8 cellular contexts compared by ENCODE assay signal in genomic region chr19:46745030-46745429, GRCh38. TPM values are rescaled to one million over a fixed set of nuclear protein-coding genes. Genes with fewer than 3 reads are reported as not detected.
DNase-seq lines count a peak whose midpoint lies in the region; ATAC-seq and TF ChIP-seq lines count a peak whose summit lies in the region.

No MANE protein-coding gene starts in this region.

- H3K4me1 Mint-ChIP-seq in CD8-positive, alpha-beta memory T cell = peaks cover 57 to 75% (median 71%) of the 10 kb centered on the region in 3 donors
- H3K4me1 Mint-ChIP-seq in osteocyte (ENCODE audit: unreplicated experiment) = peaks cover 29% of the 10 kb centered on the region

- DNase-seq in CD8-positive, alpha-beta memory T cell = no peak
- DNase-seq in RWPE1 (ENCODE audit: low spot score) = no peak
- no peak for DNase-seq in osteocyte (ENCODE audit: extremely low spot score, unreplicated experiment)
- DNase-seq in DMS53 (lab: John Stamatoyannopoulos, UW) = no peak
- no peak for DNase-seq in cerebellar nuclear complex (lab: John Stamatoyannopoulos, UW)
- no peak for DNase-seq in NCI-H1092 (lab: John Stamatoyannopoulos, UW)

- H3K9me3 Mint-ChIP-seq in CD8-positive, alpha-beta memory T cell = no peaks in the 10 kb centered on the region
- no peaks in the 10 kb centered on the region for H3K9me3 Mint-ChIP-seq in osteocyte (ENCODE audit: unreplicated experiment)

- ATAC-seq in esophagus mucosa (peak; percentile 18), GM21737 (IDR thresholded peaks at IDR 0.05; ENCODE audit: unreplicated experiment) (no peak)

- H3K36me3 Mint-ChIP-seq in CD8-positive, alpha-beta memory T cell = peaks cover 0 to 36% (median 3%) of the 10 kb centered on the region in 3 donors
- peaks cover 5% of the 10 kb centered on the region for H3K36me3 Mint-ChIP-seq in osteocyte (ENCODE audit: unreplicated experiment)

- CTCF ChIA-PET in CD8-positive, alpha-beta memory T cell (lab: Charles Lee) = interaction anchor here (0.6 to 2.7 kb wide), 5 partner anchors 9 to 95 kb away, joined by 3 to 9 read pairs (median 3); no protein-coding TSS in a partner anchor
- CTCF ChIA-PET in RWPE1 (lab: Yijun Ruan, JAX) = interaction anchor here (0.6 to 1.0 kb wide), 2 partner anchors 95 to 531 kb away, joined by 3 to 5 read pairs; no protein-coding TSS in a partner anchor

- H3K9me3 ChIP-seq in CD8-positive, alpha-beta memory T cell (ENCODE audit: low read length) = no peaks in the 10 kb centered on the region

- TF ChIP-seq CTCF in RWPE1 (conservative IDR thresholded peaks at IDR 0.05; ENCODE audit: low read depth) = no peak
- TF ChIP-seq CTCF in osteocyte (IDR thresholded peaks at IDR 0.05) = no peak

- H3K27ac ChIP-seq in CD8-positive, alpha-beta memory T cell (ENCODE audit: low read depth, low read length) = peak overlapping the region; percentile 79
- peak overlapping the region; percentile 84 for H3K27ac ChIP-seq in RWPE1

- H3K4me3 ChIP-seq in CD8-positive, alpha-beta memory T cell (ENCODE audit: low read length) = peak overlapping the region; percentile 87

- H3K27ac Mint-ChIP-seq in CD8-positive, alpha-beta memory T cell = peak overlapping the region in 7 of 8 donors; percentile 61 to 94 (median 90)
- peak overlapping the region; percentile 75 for H3K27ac Mint-ChIP-seq in osteocyte (ENCODE audit: unreplicated experiment)

- H3K4me3 Mint-ChIP-seq in CD8-positive, alpha-beta memory T cell = peak overlapping the region; percentile 89 to 96 (median 90)
- peak overlapping the region; percentile 98 for H3K4me3 Mint-ChIP-seq in osteocyte (ENCODE audit: unreplicated experiment)

- H3K27me3 Mint-ChIP-seq in CD8-positive, alpha-beta memory T cell = peaks cover 0 to 2% of the 10 kb centered on the region in 2 donors
- H3K27me3 Mint-ChIP-seq in osteocyte (ENCODE audit: unreplicated experiment) = no peaks in the 10 kb centered on the region

- peaks cover 25% of the 10 kb centered on the region for H3K4me1 ChIP-seq in CD8-positive, alpha-beta memory T cell (ENCODE audit: insufficient read depth, low read length)

- H3K27me3 ChIP-seq in CD8-positive, alpha-beta memory T cell (ENCODE audit: insufficient read depth, low read length, poor library complexity, severe bottlenecking) = no peaks in the 10 kb centered on the region

- H3K36me3 ChIP-seq in CD8-positive, alpha-beta memory T cell (ENCODE audit: insufficient read depth, low read length) = no peaks in the 10 kb centered on the region

- POLR2A ChIA-PET in CD8-positive, alpha-beta memory T cell (lab: Charles Lee) = no interaction called here
- POLR2A ChIA-PET in RWPE1 (lab: Yijun Ruan, JAX; ENCODE audit: low non-redundant PET) = no interaction called here

RNA-seq across cellular contexts. Expression of gene FKRP, which starts 0.8 kb away (rescaled TPM):
- 10 to 100 TPM; 21.6 to 24.4 TPM for total RNA-seq in CD8-positive, alpha-beta memory T cell
- polyA plus RNA-seq in CD8-positive, alpha-beta memory T cell = 6.4 TPM
- total RNA-seq in esophagus mucosa = 7.8 TPM
- total RNA-seq in osteocyte = 34.0 and 37.7 TPM in 2 replicates

RNA-seq across cellular contexts. Expression of gene STRN4, which starts 1.2 kb away (rescaled TPM):
- 10 to 100 TPM; 68.8 to 70.4 TPM for total RNA-seq in CD8-positive, alpha-beta memory T cell
- 23.2 TPM for polyA plus RNA-seq in CD8-positive, alpha-beta memory T cell
- total RNA-seq in esophagus mucosa (44.5 TPM), osteocyte (87.1 and 93.5 TPM in 2 replicates)

RNA-seq across cellular contexts. Expression of gene PRKD2, which starts 28.1 kb away (rescaled TPM):
- total RNA-seq in CD8-positive, alpha-beta memory T cell = 10 to 100 TPM; 61.6 to 63.8 TPM
- 88.0 TPM for polyA plus RNA-seq in CD8-positive, alpha-beta memory T cell
- total RNA-seq in esophagus mucosa (31.4 TPM), osteocyte (41.9 and 43.9 TPM in 2 replicates)

RNA-seq across cellular contexts. Expression of gene SLC1A5, which starts 43.4 kb away (rescaled TPM):
- total RNA-seq in CD8-positive, alpha-beta memory T cell = 100 to 1,000 TPM; 377 to 380 TPM
- 19.1 TPM for polyA plus RNA-seq in CD8-positive, alpha-beta memory T cell
- 113 TPM for total RNA-seq in esophagus mucosa
- 313 and 354 TPM in 2 replicates for total RNA-seq in osteocyte
